In the genomic region with DNA sequence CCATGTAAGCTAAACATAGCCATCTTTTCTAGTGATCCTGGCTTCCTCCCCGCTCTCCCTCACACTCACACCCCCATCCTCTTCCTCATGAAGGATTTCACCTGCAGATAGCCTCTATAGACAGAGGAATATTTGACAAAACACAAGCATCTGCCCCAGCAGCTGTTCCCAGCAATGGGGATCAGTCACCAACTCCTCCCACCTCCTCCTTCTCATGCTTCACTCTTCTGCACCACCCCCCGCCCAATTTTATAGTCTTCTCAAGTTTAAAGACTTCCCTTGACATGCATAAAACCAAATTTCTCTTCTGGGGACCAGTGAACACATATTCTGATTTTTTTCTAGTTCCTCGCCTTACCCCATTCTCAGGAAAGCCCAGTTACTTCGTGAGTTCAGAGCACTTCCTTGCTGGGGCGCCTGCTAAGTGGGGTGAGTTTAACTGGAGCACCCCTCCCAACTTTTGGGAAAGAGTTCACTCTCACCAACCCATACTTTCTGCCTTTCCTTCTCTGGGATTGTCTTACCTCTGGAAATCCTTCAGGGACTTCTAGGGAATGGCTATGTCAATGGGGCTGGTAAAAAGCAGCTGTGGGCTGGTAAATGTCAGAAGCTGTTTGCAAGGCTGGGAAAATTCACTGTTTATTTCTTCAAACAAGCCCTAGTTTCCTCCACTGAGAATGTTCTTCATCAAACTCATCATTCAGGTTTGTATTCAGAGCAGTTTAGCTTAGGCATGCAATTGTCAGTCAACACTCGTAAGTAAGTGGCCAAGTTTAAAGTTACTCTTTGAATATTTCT, we compare ENCODE assay signal across 16 cellular contexts.
DNase-seq lines count a peak whose midpoint lies in the region; ATAC-seq and TF ChIP-seq lines count a peak whose summit lies in the region.
"Had no signal": no experiment of that assay in that cellular context is flagged by ENCODE, and none has a peak within 500 bp of the region (broad histone marks: within the 10 kb centered on the region; RNA-seq: fewer than 3 reads in every experiment).

No MANE protein-coding gene starts in this region.

- intact Hi-C loops in ascending aorta (cut with DNase I): loop anchor here (5.0 kb wide), 2 partner anchors 679 to 1299 kb away; no protein-coding TSS in a partner anchor

- no peak overlapping the region for H3K9ac ChIP-seq in smooth muscle cell (ENCODE audit: low read depth)
- H3K9ac ChIP-seq: KMS-11 had no signal

- peak; percentile 11 for DNase-seq in HCEC 1CT
- DNase-seq in ascending aorta (ENCODE audit: low spot score in 2 of 2): no peak
- no peak for DNase-seq in smooth muscle cell (lab: John Stamatoyannopoulos, UW; ENCODE audit: unreplicated experiment)
- DNase-seq in NCI-H1930 (lab: John Stamatoyannopoulos, UW): no peak
- no peak for DNase-seq in activated CD4-positive, alpha-beta T cell treated with anti-CD3 and anti-CD28 coated beads, Interleukin-2, amount 50 U/mL, for 48 hours
- no peak for DNase-seq in kidney tubule cell (ENCODE audit: low spot score)
- DNase-seq: activated CD4-positive, CD25-positive, alpha-beta regulatory T cell; activated CD8-positive, alpha-beta memory T cell treated with anti-CD3 and anti-CD28 coated beads for 24 hours; hypothalamus; NCI-H1048; NCI-H2081 treated with DMSO at 0.1 percent for 48 hours had no signal

- H3K79me2 ChIP-seq in smooth muscle cell (ENCODE audit: low read depth): no peaks in the 10 kb centered on the region

- WGBS in smooth muscle cell (ENCODE audit: low lambda C conversion rate): 84% methylated on average over 6 of the region's 6 CpGs

- ATAC-seq in GM21528 (IDR thresholded peaks at IDR 0.05; ENCODE audit: low FRiP score, unreplicated experiment): no peak
- ATAC-seq: natural killer cell treated with Interleukin-12 subunit alpha and Interleukin-12 subunit beta and Interleukin-15 and Interleukin-18, amount 100 ng/mL, for 72 hours had no signal

- no peaks in the 10 kb centered on the region for H3K27me3 ChIP-seq in ascending aorta
- no peaks in the 10 kb centered on the region for H3K27me3 ChIP-seq in muscle layer of duodenum (ENCODE audit: low read depth, low read length)
- no peaks in the 10 kb centered on the region for H3K27me3 ChIP-seq in smooth muscle cell (ENCODE audit: low read depth)
- H3K27me3 ChIP-seq: suprapubic skin had no signal

- H3F3A ChIP-seq in smooth muscle cell (ENCODE audit: low read depth): peaks cover 6% of the 10 kb centered on the region

- H3K4me3 ChIP-seq in ascending aorta: no peak overlapping the region
- no peak overlapping the region for H3K4me3 ChIP-seq in muscle layer of duodenum (ENCODE audit: low read depth in 1 of 2, low read length in 2 of 2)
- no peak overlapping the region for H3K4me3 ChIP-seq in smooth muscle cell
- H3K4me3 ChIP-seq: suprapubic skin had no signal

- TF ChIP-seq CTCF in ascending aorta (IDR thresholded peaks at IDR 0.05): no peak
- no peak for TF ChIP-seq CTCF in smooth muscle cell (IDR thresholded peaks at IDR 0.05; ENCODE audit: borderline replicate concordance, insufficient read depth, poor library complexity, severe bottlenecking)

- H3K9me3 ChIP-seq in ascending aorta: no peaks in the 10 kb centered on the region
- H3K9me3 ChIP-seq in muscle layer of duodenum (ENCODE audit: control insufficient read depth in 1 of 2, low read length in 2 of 2): peaks cover 0 to 2% of the 10 kb centered on the region in 2 donors
- H3K9me3 ChIP-seq in smooth muscle cell (replicated peaks; ENCODE audit: low read depth): no peaks in the 10 kb centered on the region
- H3K9me3 ChIP-seq: suprapubic skin had no signal

- peaks cover 0 to 7% of the 10 kb centered on the region in 2 donors for H3K4me1 ChIP-seq in ascending aorta
- H3K4me1 ChIP-seq in muscle layer of duodenum (ENCODE audit: control insufficient read depth in 1 of 2, insufficient read depth in 2 of 2, low read length in 2 of 2): peaks cover 9 to 25% of the 10 kb centered on the region in 2 donors
- H3K4me1 ChIP-seq in smooth muscle cell (ENCODE audit: low read depth): peaks cover 10% of the 10 kb centered on the region

- H4K20me1 ChIP-seq in smooth muscle cell (ENCODE audit: low read depth): no peaks in the 10 kb centered on the region

- H3K36me3 ChIP-seq in ascending aorta (no peaks in the 10 kb centered on the region), muscle layer of duodenum (ENCODE audit: control insufficient read depth in 1 of 2, insufficient read depth in 2 of 2, low read length in 2 of 2) (no peaks in the 10 kb centered on the region), smooth muscle cell (ENCODE audit: low read depth) (no peaks in the 10 kb centered on the region)
- H3K36me3 ChIP-seq: suprapubic skin had no signal

- peak overlapping the region; percentile 57 to 61 for H3K27ac ChIP-seq in ascending aorta
- peak overlapping the region; percentile 16 for H3K27ac ChIP-seq in muscle layer of duodenum (ENCODE audit: low read length)
- no peak overlapping the region for H3K27ac ChIP-seq in smooth muscle cell (ENCODE audit: low read depth)
- H3K27ac ChIP-seq: KMS-11, suprapubic skin had no signal

- H2AFZ ChIP-seq in smooth muscle cell (ENCODE audit: low read depth): no peak overlapping the region

- peak overlapping the region; percentile 16 for H3K4me2 ChIP-seq in smooth muscle cell
- H3K4me2 ChIP-seq: KMS-11 had no signal
